ENCODE assay signal across 9 cellular contexts in genomic region chrX:73213734-73214133, GRCh38. TPM values are rescaled to one million over a fixed set of nuclear protein-coding genes. Genes with fewer than 3 reads are reported as not detected.
DNase-seq lines count a peak whose midpoint lies in the region; ATAC-seq and TF ChIP-seq lines count a peak whose summit lies in the region.
"Had no signal": no experiment of that assay in that cellular context is flagged by ENCODE, and none has a peak within 500 bp of the region (broad histone marks: within the 10 kb centered on the region; RNA-seq: fewer than 3 reads in every experiment).

No MANE protein-coding gene starts in this region.

- H3K4me3 ChIP-seq in MM.1S (ENCODE audit: low read length): peak overlapping the region; percentile 81
- peak overlapping the region; percentile 93 for H3K4me3 ChIP-seq in endocrine pancreas (ENCODE audit: control insufficient read depth, insufficient read depth, low read length)
- peak overlapping the region; percentile 63 for H3K4me3 ChIP-seq in neuron (ENCODE audit: low read length)
- H3K4me3 ChIP-seq in left lung: peak overlapping the region in 1 of 2 donors; percentile 34

- no peaks in the 10 kb centered on the region for H3K9me2 ChIP-seq in MM.1S (replicated peaks; ENCODE audit: insufficient read depth, low read length)

- H3K4me2 ChIP-seq in MM.1S (ENCODE audit: low read depth, low read length): peak overlapping the region; percentile 56

- H3K4me1 ChIP-seq in MM.1S (ENCODE audit: low read length): no peaks in the 10 kb centered on the region
- peaks cover 5% of the 10 kb centered on the region for H3K4me1 ChIP-seq in endocrine pancreas (ENCODE audit: control insufficient read depth, insufficient read depth, low read length)
- peaks cover 6% of the 10 kb centered on the region for H3K4me1 ChIP-seq in neuron (ENCODE audit: insufficient read depth, low read length)
- H3K4me1 ChIP-seq in left lung: no peaks in the 10 kb centered on the region

- peak overlapping the region; percentile 76; the same call in 1 of the 2 replicates for H3K9ac ChIP-seq in MM.1S (ENCODE audit: low read length)
- H3K9ac ChIP-seq in endocrine pancreas (ENCODE audit: control insufficient read depth, insufficient read depth, low read length): peak overlapping the region; percentile 42

- intact Hi-C loops in sciatic nerve (cut with DNase I) (no loop called here), left lung (cut with DNase I) (no loop called here)

- H3K36me3 ChIP-seq in MM.1S (replicated peaks; ENCODE audit: insufficient read depth, low read length) (no peaks in the 10 kb centered on the region), endocrine pancreas (ENCODE audit: control insufficient read depth, insufficient read depth, low read length) (no peaks in the 10 kb centered on the region), neuron (ENCODE audit: insufficient read depth, low read length) (no peaks in the 10 kb centered on the region), left lung (no peaks in the 10 kb centered on the region)

- H3K79me2 ChIP-seq in MM.1S (ENCODE audit: low read length): peaks cover 13% of the 10 kb centered on the region

- H2AFZ ChIP-seq in MM.1S (ENCODE audit: low read length): peak overlapping the region; percentile 80
- peak overlapping the region; percentile 74 for H2AFZ ChIP-seq in neuron (ENCODE audit: low read depth, low read length)

- no peak for ATAC-seq in sciatic nerve
- ATAC-seq in left lung: no peak

- no peaks in the 10 kb centered on the region for H4K20me1 ChIP-seq in MM.1S (ENCODE audit: insufficient read depth, low read length)

- H3K9me3 ChIP-seq in MM.1S (replicated peaks; ENCODE audit: insufficient read depth, low read length) (no peaks in the 10 kb centered on the region), endocrine pancreas (ENCODE audit: control insufficient read depth, low read length) (no peaks in the 10 kb centered on the region), neuron (ENCODE audit: low read length) (no peaks in the 10 kb centered on the region), left lung (no peaks in the 10 kb centered on the region)

- peaks cover 4% of the 10 kb centered on the region for H3F3A ChIP-seq in MM.1S (ENCODE audit: insufficient read depth, low read length)

- H3K27ac ChIP-seq in MM.1S (ENCODE audit: low read length) (peak overlapping the region; percentile 84; the same call in 1 of the 2 replicates), left lung (no peak overlapping the region)

- no peaks in the 10 kb centered on the region for H3K27me3 ChIP-seq in MM.1S (replicated peaks; ENCODE audit: insufficient read depth, low read length)
- no peaks in the 10 kb centered on the region for H3K27me3 ChIP-seq in endocrine pancreas (ENCODE audit: control insufficient read depth, insufficient read depth, low read length)
- H3K27me3 ChIP-seq in neuron (ENCODE audit: insufficient read depth, low read length): no peaks in the 10 kb centered on the region
- H3K27me3 ChIP-seq in left lung: peaks cover 6 to 10% of the 10 kb centered on the region in 2 donors

- TF ChIP-seq CTCF in MM.1S (IDR thresholded peaks at IDR 0.05; ENCODE audit: low read length) (no peak), left lung (IDR thresholded peaks at IDR 0.05) (no peak)

- DNase-seq in Ammon's horn (ENCODE audit: low spot score) (peak; percentile 1), MM.1S (no peak), LoVo (ENCODE audit: low spot score) (no peak), sciatic nerve (ENCODE audit: low spot score) (no peak), left lung (no peak), HPDE6-E6E7 (ENCODE audit: extremely low spot score) (no peak)
- DNase-seq: DMS 273 treated with DMSO at 0.1 percent for 48 hours had no signal

RNA-seq across cellular contexts. Expression of gene NAP1L2, which starts 0.9 kb away (rescaled TPM):
- total RNA-seq in sciatic nerve (7.9 TPM), left lung (1 to 10 TPM; 2.5 to 2.6 TPM)
